In genomic region chr1:200311256-200311655, GRCh38 we compare ENCODE assay signal across 2 cellular contexts.
TF ChIP-seq lines count a peak whose summit lies in the region.

No MANE protein-coding gene starts in this region.

TF ChIP-seq in IMR-90, 13 proteins besides CTCF, POLR2A, EP300 and RAD21:
- no peak for TF ChIP-seq MXI1 (IDR thresholded peaks at IDR 0.05; ENCODE audit: borderline replicate concordance, low read depth, low read length)
- peak; percentile 46; the same call in 1 of the 2 replicates for TF ChIP-seq CEBPB (IDR thresholded peaks at IDR 0.05; ENCODE audit: low read depth, low read length)

TF ChIP-seq in WTC11, 78 proteins besides CTCF, POLR2A, EP300 and RAD21:
- TF ChIP-seq, protein P1, sequence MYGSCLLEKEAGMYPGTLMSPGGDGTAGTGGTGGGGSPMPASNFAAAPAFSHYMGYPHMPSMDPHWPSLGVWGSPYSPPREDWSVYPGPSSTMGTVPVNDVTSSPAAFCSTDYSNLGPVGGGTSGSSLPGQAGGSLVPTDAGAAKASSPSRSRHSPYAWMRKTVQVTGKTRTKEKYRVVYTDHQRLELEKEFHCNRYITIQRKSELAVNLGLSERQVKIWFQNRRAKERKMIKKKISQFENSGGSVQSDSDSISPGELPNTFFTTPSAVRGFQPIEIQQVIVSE (CRISPR knock-in tag; IDR thresholded peaks at IDR 0.05; ENCODE audit: borderline replicate concordance): no peak
- TF ChIP-seq ZNF416 (CRISPR knock-in tag; IDR thresholded peaks at IDR 0.05): no peak
- TF ChIP-seq HMGXB4 (CRISPR knock-in tag; IDR thresholded peaks at IDR 0.05): no peak
- TF ChIP-seq, protein P2, sequence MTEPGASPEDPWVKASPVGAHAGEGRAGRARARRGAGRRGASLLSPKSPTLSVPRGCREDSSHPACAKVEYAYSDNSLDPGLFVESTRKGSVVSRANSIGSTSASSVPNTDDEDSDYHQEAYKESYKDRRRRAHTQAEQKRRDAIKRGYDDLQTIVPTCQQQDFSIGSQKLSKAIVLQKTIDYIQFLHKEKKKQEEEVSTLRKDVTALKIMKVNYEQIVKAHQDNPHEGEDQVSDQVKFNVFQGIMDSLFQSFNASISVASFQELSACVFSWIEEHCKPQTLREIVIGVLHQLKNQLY (CRISPR knock-in tag; IDR thresholded peaks at IDR 0.05): no peak
- TF ChIP-seq PREB (CRISPR knock-in tag; IDR thresholded peaks at IDR 0.05; ENCODE audit: borderline replicate concordance): no peak
- TF ChIP-seq EMX1 (CRISPR knock-in tag; IDR thresholded peaks at IDR 0.05): no peak
- TF ChIP-seq ZNF425 (CRISPR knock-in tag; conservative IDR thresholded peaks at IDR 0.05): no peak
- no peak for TF ChIP-seq CREM (CRISPR knock-in tag; IDR thresholded peaks at IDR 0.05)
- no peak for TF ChIP-seq NR2C2 (CRISPR knock-in tag; IDR thresholded peaks at IDR 0.05)
- TF ChIP-seq ZNF396 (CRISPR knock-in tag; IDR thresholded peaks at IDR 0.05; ENCODE audit: borderline replicate concordance): no peak
- TF ChIP-seq ZNF671 (CRISPR knock-in tag; IDR thresholded peaks at IDR 0.05): no peak
- TF ChIP-seq, protein P3, sequence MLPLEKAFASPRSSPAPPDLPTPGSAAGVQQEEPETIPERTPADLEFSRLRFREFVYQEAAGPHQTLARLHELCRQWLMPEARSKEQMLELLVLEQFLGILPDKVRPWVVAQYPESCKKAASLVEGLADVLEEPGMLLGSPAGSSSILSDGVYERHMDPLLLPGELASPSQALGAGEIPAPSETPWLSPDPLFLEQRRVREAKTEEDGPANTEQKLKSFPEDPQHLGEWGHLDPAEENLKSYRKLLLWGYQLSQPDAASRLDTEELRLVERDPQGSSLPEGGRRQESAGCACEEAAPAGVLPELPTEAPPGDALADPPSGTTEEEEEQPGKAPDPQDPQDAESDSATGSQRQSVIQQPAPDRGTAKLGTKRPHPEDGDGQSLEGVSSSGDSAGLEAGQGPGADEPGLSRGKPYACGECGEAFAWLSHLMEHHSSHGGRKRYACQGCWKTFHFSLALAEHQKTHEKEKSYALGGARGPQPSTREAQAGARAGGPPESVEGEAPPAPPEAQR (CRISPR knock-in tag; IDR thresholded peaks at IDR 0.05): no peak
- no peak for TF ChIP-seq TEAD1 (CRISPR knock-in tag; IDR thresholded peaks at IDR 0.05)
- TF ChIP-seq MXD4 (CRISPR knock-in tag; IDR thresholded peaks at IDR 0.05; ENCODE audit: borderline replicate concordance): no peak
- no peak for TF ChIP-seq PRRX2 (CRISPR knock-in tag; IDR thresholded peaks at IDR 0.05)
- no peak for TF ChIP-seq ATF6 (CRISPR knock-in tag; IDR thresholded peaks at IDR 0.05)
